In genomic region chr19:13747098-13747453, GRCh38 we compare ENCODE assay signal across 8 cellular contexts. TPM values are rescaled to one million over a fixed set of nuclear protein-coding genes. Genes with fewer than 3 reads are reported as not detected.
DNase-seq lines count a peak whose midpoint lies in the region; ATAC-seq lines count a peak whose summit lies in the region.

No MANE protein-coding gene starts in this region.

- H3K4me2 ChIP-seq in neuronal stem cell (ENCODE audit: insufficient read depth, low read length, poor library complexity, severe bottlenecking): no peak overlapping the region

- H2AFZ ChIP-seq in neuronal stem cell (ENCODE audit: low read length): peak overlapping the region; percentile 89

- peaks cover 6% of the 10 kb centered on the region for H3K36me3 ChIP-seq in CD4-positive, CD25-positive, alpha-beta regulatory T cell (ENCODE audit: control insufficient read depth, insufficient read depth, low read length)
- H3K36me3 ChIP-seq in NT2/D1 (ENCODE audit: insufficient read depth, insufficient read length, low read length): peaks cover 21% of the 10 kb centered on the region
- H3K36me3 ChIP-seq in effector memory CD4-positive, alpha-beta T cell (ENCODE audit: control insufficient read depth, insufficient read depth, low read length): no peaks in the 10 kb centered on the region
- peaks cover 3 to 23% of the 10 kb centered on the region in 2 donors for H3K36me3 ChIP-seq in neuronal stem cell (replicated peaks in 1 of 2; ENCODE audit: control insufficient read depth in 2 of 2, insufficient read depth in 2 of 2, low read length in 2 of 2)

- no peak for DNase-seq in CD4-positive, CD25-positive, alpha-beta regulatory T cell
- DNase-seq in NT2/D1 (ENCODE audit: low read depth, low spot score) (no peak), neuronal stem cell (ENCODE audit: low spot score) (no peak), HK-2 (ENCODE audit: unreplicated experiment) (no peak), NCI-H2029 treated with DMSO at 0.1 percent for 48 hours (lab: John Stamatoyannopoulos, UW) (no peak)
- DNase-seq in effector memory CD4-positive, alpha-beta T cell: no peak
- DNase-seq in NK-92 treated with Interleukin-12 subunit alpha and Interleukin-12 subunit beta, amount 100 ng/mL, for 24 hours (lab: John Stamatoyannopoulos, UW): no peak

- no peak for ATAC-seq in CD4-positive, CD25-positive, alpha-beta regulatory T cell (ENCODE audit: low read depth in 2 of 2)
- no peak for ATAC-seq in GM21825 (IDR thresholded peaks at IDR 0.05; ENCODE audit: unreplicated experiment)

- H3K14ac ChIP-seq in neuronal stem cell (ENCODE audit: low read length): no peak overlapping the region

- H3K4ac ChIP-seq in neuronal stem cell (ENCODE audit: low read length): no peak overlapping the region

- no peak overlapping the region for H2BK15ac ChIP-seq in neuronal stem cell (ENCODE audit: low read length)

- H3K27ac ChIP-seq in CD4-positive, CD25-positive, alpha-beta regulatory T cell (ENCODE audit: insufficient read depth, low read length, poor library complexity, severe bottlenecking): peak overlapping the region; percentile 91
- peak overlapping the region; percentile 87 for H3K27ac ChIP-seq in effector memory CD4-positive, alpha-beta T cell (ENCODE audit: insufficient read depth, low read length, poor library complexity, severe bottlenecking)
- no peak overlapping the region for H3K27ac ChIP-seq in neuronal stem cell (replicated peaks; ENCODE audit: low read length)

- H4K91ac ChIP-seq in neuronal stem cell (ENCODE audit: low read depth, low read length, poor library complexity): no peak overlapping the region

- H3K27me3 ChIP-seq in CD4-positive, CD25-positive, alpha-beta regulatory T cell (ENCODE audit: control insufficient read depth, insufficient read depth, low read length): no peaks in the 10 kb centered on the region
- H3K27me3 ChIP-seq in NT2/D1 (ENCODE audit: insufficient read depth, insufficient read length): no peaks in the 10 kb centered on the region
- no peaks in the 10 kb centered on the region for H3K27me3 ChIP-seq in effector memory CD4-positive, alpha-beta T cell (replicated peaks; ENCODE audit: control insufficient read depth, insufficient read depth, low read length, poor library complexity, severe bottlenecking)
- H3K27me3 ChIP-seq in neuronal stem cell (ENCODE audit: control insufficient read depth in 3 of 3, insufficient read depth in 3 of 3, low read depth in 1 of 3, low read length in 3 of 3): no peaks in the 10 kb centered on the region

- H3K4me3 ChIP-seq in CD4-positive, CD25-positive, alpha-beta regulatory T cell (ENCODE audit: low read depth, low read length): peak overlapping the region; percentile 19
- H3K4me3 ChIP-seq in NT2/D1 (ENCODE audit: insufficient read length, low read depth): peak overlapping the region; percentile 19
- H3K4me3 ChIP-seq in effector memory CD4-positive, alpha-beta T cell (ENCODE audit: insufficient read depth, low read depth, low read length, poor library complexity, severe bottlenecking): peak overlapping the region; percentile 81
- peak overlapping the region; percentile 66 to 73 for H3K4me3 ChIP-seq in neuronal stem cell (ENCODE audit: low read length in 2 of 2)

- H3K9ac ChIP-seq in NT2/D1 (ENCODE audit: insufficient read length, low read depth): no peak overlapping the region
- H3K9ac ChIP-seq in neuronal stem cell (ENCODE audit: low read depth, low read length, poor library complexity): no peak overlapping the region

- WGBS in neuronal stem cell (ENCODE audit: extremely low coverage in 2 of 2, insufficient read length in 2 of 2, insufficient replicate concordance in 1 of 2), 2 donors: no CpG with 5 or more reads among the region's 8 CpGs

- H3K36me3 Mint-ChIP-seq in CD4-positive, CD25-positive, alpha-beta regulatory T cell: peaks cover under 1% of the 10 kb centered on the region

- H3K4me1 ChIP-seq in CD4-positive, CD25-positive, alpha-beta regulatory T cell (ENCODE audit: control insufficient read depth, insufficient read depth, low read length, poor library complexity, severe bottlenecking): peaks cover 19% of the 10 kb centered on the region
- H3K4me1 ChIP-seq in NT2/D1 (ENCODE audit: insufficient read depth, insufficient read length) (peaks cover 8% of the 10 kb centered on the region), neuronal stem cell (ENCODE audit: control insufficient read depth in 2 of 2, insufficient read depth in 1 of 2, low read depth in 1 of 2, low read length in 2 of 2) (peaks cover 5% of the 10 kb centered on the region in 2 donors)
- H3K4me1 ChIP-seq in effector memory CD4-positive, alpha-beta T cell (ENCODE audit: control insufficient read depth, insufficient read depth, low read length, poor library complexity, severe bottlenecking): peaks cover 8% of the 10 kb centered on the region

- H3K27ac Mint-ChIP-seq in CD4-positive, CD25-positive, alpha-beta regulatory T cell: peak overlapping the region; percentile 83 to 97 (median 93)

- H2AK5ac ChIP-seq in neuronal stem cell (ENCODE audit: low read depth, low read length): no peak overlapping the region

- no peak overlapping the region for H3K18ac ChIP-seq in neuronal stem cell (ENCODE audit: low read length)

- no peaks in the 10 kb centered on the region for H3K27me3 Mint-ChIP-seq in CD4-positive, CD25-positive, alpha-beta regulatory T cell

- no peaks in the 10 kb centered on the region for H3K9me3 Mint-ChIP-seq in CD4-positive, CD25-positive, alpha-beta regulatory T cell

- no peak overlapping the region for H4K8ac ChIP-seq in neuronal stem cell (ENCODE audit: low read depth, low read length)

- no peak overlapping the region for H3K23ac ChIP-seq in neuronal stem cell (ENCODE audit: low read depth, low read length, poor library complexity)

- no peak overlapping the region for H2BK12ac ChIP-seq in neuronal stem cell (ENCODE audit: low read length)

- H3K79me1 ChIP-seq in neuronal stem cell (ENCODE audit: low read depth, low read length): peaks cover 1% of the 10 kb centered on the region

- no peaks in the 10 kb centered on the region for H3K9me3 ChIP-seq in CD4-positive, CD25-positive, alpha-beta regulatory T cell (ENCODE audit: control insufficient read depth in 2 of 2, low read length in 2 of 2)
- H3K9me3 ChIP-seq in NT2/D1 (ENCODE audit: insufficient read depth, low read length) (no peaks in the 10 kb centered on the region; the same call in 1 of the 2 replicates), neuronal stem cell (replicated peaks in 1 of 2; ENCODE audit: control insufficient read depth in 2 of 2, insufficient read depth in 1 of 2, low read depth in 1 of 2, low read length in 2 of 2) (peaks cover 0 to 6% of the 10 kb centered on the region in 2 donors)
- H3K9me3 ChIP-seq in effector memory CD4-positive, alpha-beta T cell (ENCODE audit: control insufficient read depth, low read length): no peaks in the 10 kb centered on the region

- H3K4me1 Mint-ChIP-seq in CD4-positive, CD25-positive, alpha-beta regulatory T cell: peaks cover 4 to 42% (median 16%) of the 10 kb centered on the region in 4 donors

- peak overlapping the region; percentile 91 to 96 (median 94) for H3K4me3 Mint-ChIP-seq in CD4-positive, CD25-positive, alpha-beta regulatory T cell

- H2BK5ac ChIP-seq in neuronal stem cell (ENCODE audit: low read length): no peak overlapping the region

- no peak overlapping the region for H2BK120ac ChIP-seq in neuronal stem cell (ENCODE audit: low read depth, low read length)

RNA-seq across cellular contexts. Expression of gene MRI1, which starts 17.2 kb away (rescaled TPM):
- 38.2 TPM for total RNA-seq in CD4-positive, CD25-positive, alpha-beta regulatory T cell
- polyA plus RNA-seq in CD4-positive, CD25-positive, alpha-beta regulatory T cell: 1 to 10 TPM; 6.6 to 9.3 (median 8.5) TPM
- 16.3 TPM for polyA plus RNA-seq in neuronal stem cell (2013, experiment 1 of 2)
- polyA plus RNA-seq in neuronal stem cell (2013, experiment 2 of 2): 17.0 TPM

RNA-seq across cellular contexts. Expression of gene C19orf53, which starts 27.2 kb away (rescaled TPM):
- 61.2 TPM for total RNA-seq in CD4-positive, CD25-positive, alpha-beta regulatory T cell
- polyA plus RNA-seq in CD4-positive, CD25-positive, alpha-beta regulatory T cell: 100 to 1,000 TPM; 205 to 244 (median 237) TPM
- polyA plus RNA-seq in neuronal stem cell (2013, experiment 1 of 2): 240 TPM
- 222 TPM for polyA plus RNA-seq in neuronal stem cell (2013, experiment 2 of 2)

RNA-seq across cellular contexts. Expression of gene ZSWIM4, which starts 48.2 kb away (rescaled TPM):
- total RNA-seq in CD4-positive, CD25-positive, alpha-beta regulatory T cell: 4.5 TPM
- polyA plus RNA-seq in CD4-positive, CD25-positive, alpha-beta regulatory T cell: under 1 TPM; 0.46 to 0.82 (median 0.54) TPM
- polyA plus RNA-seq in neuronal stem cell (2013, experiment 1 of 2): 16.2 TPM
- polyA plus RNA-seq in neuronal stem cell (2013, experiment 2 of 2): 16.7 TPM

Comparison
In these comparisons a context has a peak if more than half of its experiments do, and no peak if none do; other contexts are left out.
1. H3K4me3 ChIP-seq: peak in every context shown above with its lines; median percentile 81 in effector memory CD4-positive, alpha-beta T cell; 70 in neuronal stem cell; 19 in CD4-positive, CD25-positive, alpha-beta regulatory T cell; 19 in NT2/D1.